ENCODE assay signal across 8 cellular contexts in the genomic region with DNA sequence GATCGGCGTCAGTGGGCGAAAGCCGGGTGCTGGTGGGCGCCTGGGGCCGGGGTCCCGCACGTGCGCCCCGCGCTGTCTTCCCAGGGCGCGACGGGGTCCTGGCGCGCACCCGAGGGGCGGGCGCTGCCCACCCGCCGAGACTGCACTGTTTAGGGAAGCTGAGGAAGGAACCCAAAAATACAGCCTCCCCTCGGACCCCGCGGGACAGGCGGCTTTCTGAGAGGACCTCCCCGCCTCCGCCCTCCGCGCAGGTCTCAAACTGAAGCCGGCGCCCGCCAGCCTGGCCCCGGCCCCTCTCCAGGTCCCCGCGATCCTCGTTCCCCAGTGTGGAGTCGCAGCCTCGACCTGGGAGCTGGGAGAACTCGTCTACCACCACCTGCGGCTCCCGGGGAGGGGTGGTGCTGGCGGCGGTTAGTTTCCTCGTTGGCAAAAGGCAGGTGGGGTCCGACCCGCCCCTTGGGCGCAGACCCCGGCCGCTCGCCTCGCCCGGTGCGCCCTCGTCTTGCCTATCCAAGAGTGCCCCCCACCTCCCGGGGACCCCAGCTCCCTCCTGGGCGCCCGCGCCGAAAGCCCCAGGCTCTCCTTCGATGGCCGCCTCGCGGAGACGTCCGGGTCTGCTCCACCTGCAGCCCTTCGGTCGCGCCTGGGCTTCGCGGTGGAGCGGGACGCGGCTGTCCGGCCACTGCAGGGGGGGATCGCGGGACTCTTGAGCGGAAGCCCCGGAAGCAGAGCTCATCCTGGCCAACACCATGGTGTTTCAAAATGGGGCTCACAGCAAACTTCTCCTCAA. TPM values are rescaled to one million over a fixed set of nuclear protein-coding genes. Genes with fewer than 3 reads are reported as not detected.
DNase-seq lines count a peak whose midpoint lies in the region; ATAC-seq, FAIRE-seq and TF ChIP-seq lines count a peak whose summit lies in the region.

No MANE protein-coding gene starts in this region.

- H2BK15ac ChIP-seq in mesendoderm (replicated peaks; ENCODE audit: low read depth) = no peak overlapping the region

- peak overlapping the region; percentile 63 to 64 for H3K9ac ChIP-seq in duodenal mucosa (ENCODE audit: low read depth in 1 of 2, low read length in 2 of 2)
- H3K9ac ChIP-seq in mesendoderm (ENCODE audit: low read length) = peak overlapping the region; percentile 53

- no peak overlapping the region for H4K8ac ChIP-seq in mesendoderm (ENCODE audit: low read depth, low read length)

- H3K36me3 ChIP-seq in duodenal mucosa (ENCODE audit: control insufficient read depth in 1 of 2, insufficient read depth in 2 of 2, low read length in 2 of 2) = no peaks in the 10 kb centered on the region
- H3K36me3 ChIP-seq in mesendoderm (ENCODE audit: control insufficient read depth, insufficient read depth, low read length) = no peaks in the 10 kb centered on the region

- FAIRE-seq in HTR-8/SVneo (lab: Jason Lieb, UNC) = no peak

- H2AK5ac ChIP-seq in mesendoderm (ENCODE audit: low read length) = no peak overlapping the region

- DNase-seq in HTR-8/SVneo (ENCODE audit: insufficient read length, low spot score) (peak; percentile 33), mesendoderm (peak; percentile 37), Ammon's horn (ENCODE audit: low spot score) (no peak)
- no peak for DNase-seq in activated CD4-positive, alpha-beta T cell treated with anti-CD3 and anti-CD28 coated beads, Interleukin-2, amount 50 U/mL, for 4 hours

- H3K4ac ChIP-seq in mesendoderm (ENCODE audit: low read depth, low read length) = no peak overlapping the region

- H2BK120ac ChIP-seq in mesendoderm (ENCODE audit: low read depth, low read length) = no peak overlapping the region

- H3K18ac ChIP-seq in mesendoderm (ENCODE audit: low read length) = no peak overlapping the region

- H3K9me3 ChIP-seq in duodenal mucosa (ENCODE audit: control insufficient read depth in 1 of 2, low read length in 2 of 2) = no peaks in the 10 kb centered on the region

- H3K23ac ChIP-seq in mesendoderm (ENCODE audit: low read length) = no peak overlapping the region

- H3K4me3 ChIP-seq in duodenal mucosa (ENCODE audit: low read depth in 1 of 2, low read length in 2 of 2) (peak overlapping the region; percentile 66 to 70), mesendoderm (ENCODE audit: low read length) (peak overlapping the region; percentile 19)

- no peak overlapping the region for H4K5ac ChIP-seq in mesendoderm (ENCODE audit: low read length)

- H3K27me3 ChIP-seq in duodenal mucosa (ENCODE audit: control insufficient read depth in 1 of 2, insufficient read depth in 2 of 2, low read length in 2 of 2) = peaks cover 0 to 3% of the 10 kb centered on the region in 2 donors
- H3K27me3 ChIP-seq in mesendoderm (ENCODE audit: insufficient read depth, low read length, poor library complexity) = peaks cover 2% of the 10 kb centered on the region

- peak overlapping the region; percentile 65 for H3K56ac ChIP-seq in mesendoderm (ENCODE audit: low read length)

- WGBS in mesendoderm (ENCODE audit: extremely low coverage, insufficient coverage, low lambda C conversion rate) = no CpG with 5 or more reads among the region's 78 CpGs

- H3K79me2 ChIP-seq in mesendoderm (ENCODE audit: control insufficient read depth, insufficient read depth, low read length) = no peaks in the 10 kb centered on the region

- ATAC-seq in HG02884 (IDR thresholded peaks at IDR 0.05; ENCODE audit: unreplicated experiment) = no peak
- no peak for ATAC-seq in HG02840 (IDR thresholded peaks at IDR 0.05; ENCODE audit: low FRiP score, unreplicated experiment)

- peak overlapping the region; percentile 67 for H3K4me2 ChIP-seq in mesendoderm (ENCODE audit: low read length)

- no peak overlapping the region for H2BK5ac ChIP-seq in mesendoderm (ENCODE audit: low read length)

- no peak for TF ChIP-seq CTCF in 22Rv1 (IDR thresholded peaks at IDR 0.05)

- peaks cover 4 to 8% of the 10 kb centered on the region in 2 donors for H3K4me1 ChIP-seq in duodenal mucosa (ENCODE audit: control insufficient read depth in 1 of 2, insufficient read depth in 2 of 2, low read length in 2 of 2)
- H3K4me1 ChIP-seq in mesendoderm (ENCODE audit: control insufficient read depth, low read depth, low read length) = no peaks in the 10 kb centered on the region

- H3K27ac ChIP-seq in 22Rv1 (peak overlapping the region; percentile 50), duodenal mucosa (ENCODE audit: low read depth, low read length) (peak overlapping the region; percentile 79), mesendoderm (ENCODE audit: low read depth, low read length) (no peak overlapping the region)

- no peaks in the 10 kb centered on the region for H3K79me1 ChIP-seq in mesendoderm (ENCODE audit: low read length)

RNA-seq across cellular contexts. Expression of a gene that starts 1.1 kb away (rescaled TPM):
- polyA plus RNA-seq in mesendoderm (2013, experiment 1 of 2) = 1.1 TPM
- 1.0 TPM for polyA plus RNA-seq in mesendoderm (2013, experiment 2 of 2)

Comparison
In these comparisons a context has a peak if more than half of its experiments do, and no peak if none do; other contexts are left out.
1. DNase-seq: peak in HTR-8/SVneo (single experiment) and mesendoderm (single experiment); none in activated CD4-positive, alpha-beta T cell treated with anti-CD3 and anti-CD28 coated beads, Interleukin-2, amount 50 U/mL, for 4 hours (0 of 2) and Ammon's horn (single experiment).